10 cellular contexts compared by ENCODE assay signal in genomic region chr15:25436707-25437106, GRCh38. TPM values are rescaled to one million over a fixed set of nuclear protein-coding genes. Genes with fewer than 3 reads are reported as not detected.
DNase-seq lines count a peak whose midpoint lies in the region; ATAC-seq and TF ChIP-seq lines count a peak whose summit lies in the region.
"Had no signal": no experiment of that assay in that cellular context is flagged by ENCODE, and none has a peak within 500 bp of the region (broad histone marks: within the 10 kb centered on the region; RNA-seq: fewer than 3 reads in every experiment).

No MANE protein-coding gene starts in this region.

- H3K4me1 ChIP-seq in skeletal muscle satellite cell (ENCODE audit: control insufficient read depth, insufficient read depth, low read length): peaks cover 17% of the 10 kb centered on the region

- H3K4me1 Mint-ChIP-seq in T-cell: peaks cover 55 to 64% (median 57%) of the 10 kb centered on the region in 3 donors

- H3K27ac Mint-ChIP-seq in T-cell: no peak overlapping the region

- H3K27me3 Mint-ChIP-seq in T-cell: no peaks in the 10 kb centered on the region

- POLR2A ChIA-PET in T-cell (lab: Charles Lee): interaction anchor here (0.5 to 1.3 kb wide), 3 partner anchors 9 to 12 kb away, joined by 4 to 14 read pairs (median 4); no protein-coding TSS in a partner anchor

- DNase-seq in NCI-H82 (lab: John Stamatoyannopoulos, UW): peak; percentile 2
- DNase-seq in NCI-H82 treated with DMSO at 0.1 percent for 48 hours (lab: John Stamatoyannopoulos, UW; ENCODE audit: unreplicated experiment): no peak
- DNase-seq in T-cell: no peak
- DNase-seq in fibroblast of pulmonary artery (ENCODE audit: low read depth): no peak
- no peak for DNase-seq in NCI-H1105 treated with DMSO at 0.1 percent for 48 hours (lab: John Stamatoyannopoulos, UW)
- no peak for DNase-seq in NCI-H2107 (lab: John Stamatoyannopoulos, UW)
- DNase-seq in NK-92 treated with Interleukin-12 subunit alpha and Interleukin-12 subunit beta, amount 100 ng/mL, for 24 hours (lab: John Stamatoyannopoulos, UW): no peak
- DNase-seq: midbrain, NCI-H1694 had no signal

- peak overlapping the region; percentile 85 to 92 (median 88) for H3K4me3 Mint-ChIP-seq in T-cell

- no peaks in the 10 kb centered on the region for H3K27me3 ChIP-seq in skeletal muscle satellite cell (ENCODE audit: control insufficient read depth, insufficient read depth, low read length)

- peaks cover 8% of the 10 kb centered on the region for H3K36me3 ChIP-seq in skeletal muscle satellite cell (ENCODE audit: insufficient read depth, low read length)

- H3K9me3 ChIP-seq in skeletal muscle satellite cell (replicated peaks; ENCODE audit: low read length): no peaks in the 10 kb centered on the region

- H3K36me3 Mint-ChIP-seq in T-cell: peaks cover 7% of the 10 kb centered on the region

- H3K4me3 ChIP-seq in fibroblast of pulmonary artery (replicated peaks; ENCODE audit: low read depth, low read length) (peak overlapping the region; percentile 85), skeletal muscle satellite cell (ENCODE audit: low read length) (peak overlapping the region; percentile 99)

- no peak for ATAC-seq in T-cell (replicated peaks in 1 of 4)

- no peaks in the 10 kb centered on the region for H3K9me3 Mint-ChIP-seq in T-cell

- H3K9ac ChIP-seq in skeletal muscle satellite cell (ENCODE audit: low read depth, low read length): peak overlapping the region; percentile 100

- peak overlapping the region; percentile 95 for H3K4me2 ChIP-seq in skeletal muscle satellite cell (ENCODE audit: low read length)

- CTCF ChIA-PET in T-cell (lab: Charles Lee): no interaction called here

- TF ChIP-seq CTCF in fibroblast of pulmonary artery (IDR thresholded peaks at IDR 0.05; ENCODE audit: low read length, missing control alignments): no peak

RNA-seq across cellular contexts. Expression of gene UBE3A, which starts 2.1 kb away (rescaled TPM):
- 100 to 1,000 TPM; 115 to 119 (median 118) TPM for total RNA-seq in T-cell
- total RNA-seq in skeletal muscle satellite cell (2012; rRNA removed): 67.7 and 74.0 TPM in 2 replicates
